14 cellular contexts compared by ENCODE assay signal in the genomic region with DNA sequence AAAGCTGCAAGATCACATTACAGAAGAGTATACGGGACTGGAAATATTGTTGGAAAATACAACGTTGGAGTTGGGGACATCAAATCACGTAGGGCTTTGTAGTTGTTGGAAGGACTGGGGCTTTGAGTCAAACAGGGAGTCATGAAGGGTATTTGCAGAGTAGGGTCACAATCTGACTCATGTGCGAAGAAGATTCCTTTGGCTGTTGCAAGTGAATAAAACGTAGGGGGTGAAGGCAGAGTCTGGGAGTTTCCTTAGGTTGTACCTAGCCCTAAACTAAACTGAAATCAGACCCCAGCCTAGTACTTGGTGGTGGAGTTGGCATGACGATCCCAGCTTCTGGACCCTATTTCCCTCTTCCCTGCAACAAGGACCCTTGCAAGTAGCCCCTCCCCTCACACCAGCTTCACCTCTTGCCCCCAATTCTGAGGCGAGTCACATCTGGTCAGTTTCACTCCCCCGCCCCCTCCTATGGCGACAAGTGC. TPM values are rescaled to one million over a fixed set of nuclear protein-coding genes. Genes with fewer than 3 reads are reported as not detected.
DNase-seq lines count a peak whose midpoint lies in the region; ATAC-seq and TF ChIP-seq lines count a peak whose summit lies in the region.
"Had no signal": no experiment of that assay in that cellular context is flagged by ENCODE, and none has a peak within 500 bp of the region (broad histone marks: within the 10 kb centered on the region; RNA-seq: fewer than 3 reads in every experiment).

No MANE protein-coding gene starts in this region.

- H3K4me1 ChIP-seq in cardiac muscle cell (ENCODE audit: low read depth) (peaks cover 37% of the 10 kb centered on the region), right atrium auricular region (peaks cover 0 to 32% of the 10 kb centered on the region in 2 donors), esophagus muscularis mucosa (peaks cover 18 to 59% (median 49%) of the 10 kb centered on the region in 4 donors), neuronal stem cell (ENCODE audit: control insufficient read depth in 2 of 2, insufficient read depth in 1 of 2, low read depth in 1 of 2, low read length in 2 of 2) (peaks cover 25 to 30% of the 10 kb centered on the region in 2 donors), upper lobe of right lung (peaks cover 32% of the 10 kb centered on the region)

- H2BK5ac ChIP-seq in neuronal stem cell (ENCODE audit: low read length), result no peak overlapping the region

- no peaks in the 10 kb centered on the region for H3K9me3 ChIP-seq in cardiac muscle cell (ENCODE audit: low read depth)
- no peaks in the 10 kb centered on the region for H3K9me3 ChIP-seq in right atrium auricular region
- H3K9me3 ChIP-seq in esophagus muscularis mucosa, result no peaks in the 10 kb centered on the region
- peaks cover 0 to 2% of the 10 kb centered on the region in 2 donors for H3K9me3 ChIP-seq in neuronal stem cell (replicated peaks in 1 of 2; ENCODE audit: control insufficient read depth in 2 of 2, insufficient read depth in 1 of 2, low read depth in 1 of 2, low read length in 2 of 2)
- no peaks in the 10 kb centered on the region for H3K9me3 ChIP-seq in upper lobe of right lung

- H4K91ac ChIP-seq in neuronal stem cell (ENCODE audit: low read depth, low read length, poor library complexity), result no peak overlapping the region

- peak overlapping the region; percentile 15 for H2AFZ ChIP-seq in neuronal stem cell (ENCODE audit: low read length)

- TF ChIP-seq CTCF in cardiac muscle cell (IDR thresholded peaks at IDR 0.05; ENCODE audit: low read depth, low read length) (no peak), right atrium auricular region (IDR thresholded peaks at IDR 0.05) (no peak), esophagus muscularis mucosa (IDR thresholded peaks at IDR 0.05) (no peak), upper lobe of right lung (IDR thresholded peaks at IDR 0.05) (no peak), GM13977 (IDR thresholded peaks at IDR 0.05; ENCODE audit: extremely low read depth, insufficient read depth, missing control alignments) (no peak)

- no peak overlapping the region for H2BK12ac ChIP-seq in neuronal stem cell (ENCODE audit: low read length)

- H3K27me3 ChIP-seq in cardiac muscle cell (no peaks in the 10 kb centered on the region), right atrium auricular region (no peaks in the 10 kb centered on the region), esophagus muscularis mucosa (no peaks in the 10 kb centered on the region), neuronal stem cell (ENCODE audit: control insufficient read depth in 3 of 3, insufficient read depth in 3 of 3, low read depth in 1 of 3, low read length in 3 of 3) (no peaks in the 10 kb centered on the region), upper lobe of right lung (no peaks in the 10 kb centered on the region)

- no peak overlapping the region for H2BK120ac ChIP-seq in neuronal stem cell (ENCODE audit: low read depth, low read length)

- H3K27ac ChIP-seq in cardiac muscle cell (peak overlapping the region; percentile 53), right atrium auricular region (peak overlapping the region in 1 of 2 donors; percentile 49), esophagus muscularis mucosa (replicated peaks in 1 of 4) (peak overlapping the region; percentile 68 to 80 (median 70)), neuronal stem cell (replicated peaks; ENCODE audit: low read length) (no peak overlapping the region), upper lobe of right lung (peak overlapping the region; percentile 40)

- no peak overlapping the region for H3K4ac ChIP-seq in neuronal stem cell (ENCODE audit: low read length)

- H3K36me3 ChIP-seq in cardiac muscle cell (peaks cover under 1% of the 10 kb centered on the region), right atrium auricular region (peaks cover 10% of the 10 kb centered on the region), esophagus muscularis mucosa (peaks cover 0 to 12% (median 11%) of the 10 kb centered on the region in 4 donors), neuronal stem cell (replicated peaks in 1 of 2; ENCODE audit: control insufficient read depth in 2 of 2, insufficient read depth in 2 of 2, low read length in 2 of 2) (peaks cover under 1 to 20% of the 10 kb centered on the region in 2 donors), upper lobe of right lung (peaks cover 7% of the 10 kb centered on the region)

- no peak overlapping the region for H3K23ac ChIP-seq in neuronal stem cell (ENCODE audit: low read depth, low read length, poor library complexity)

- ATAC-seq in upper lobe of right lung, result no peak
- ATAC-seq: T-cell had no signal

- intact Hi-C loops in esophagus muscularis mucosa (cut with DNase I) (no loop called here), upper lobe of right lung (cut with DNase I) (no loop called here)

- no peak overlapping the region for H3K4me2 ChIP-seq in neuronal stem cell (ENCODE audit: insufficient read depth, low read length, poor library complexity, severe bottlenecking)

- no peak overlapping the region for H2AK5ac ChIP-seq in neuronal stem cell (ENCODE audit: low read depth, low read length)

- DNase-seq in cardiac muscle cell (ENCODE audit: low read depth in 1 of 2, low spot score in 1 of 2), result peak in 1 of 2 donors; percentile 43
- no peak for DNase-seq in right atrium auricular region (ENCODE audit: low spot score)
- DNase-seq in esophagus muscularis mucosa (ENCODE audit: extremely low spot score), result no peak
- DNase-seq in neuronal stem cell (ENCODE audit: low spot score), result no peak
- DNase-seq in upper lobe of right lung, result no peak
- no peak for DNase-seq in activated effector memory CD4-positive, alpha-beta T cell treated with anti-CD3 and anti-CD28 coated beads, Interleukin-2, amount 50 U/mL, for 16 hours
- no peak for DNase-seq in GM13977 (ENCODE audit: low spot score)
- DNase-seq in kidney tubule cell (ENCODE audit: low spot score), result no peak
- DNase-seq: 8988T; activated CD4-positive, alpha-beta T cell treated with anti-CD3 and anti-CD28 coated beads, Interleukin-2, amount 10 ng/mL, durations not matched to agents 7 days and 5 days; activated effector memory CD4-positive, alpha-beta T cell treated with Interleukin-2 at 50 U/mL for 16 hours; foreskin melanocyte; NCI-H2029 treated with DMSO at 0.1 percent for 48 hours; T-cell had no signal

- no peak overlapping the region for H3K18ac ChIP-seq in neuronal stem cell (ENCODE audit: low read length)

- in situ Hi-C loops in GM13977 (cut with MboI; ENCODE audit: low pct_unique_long_range_greater_than_20kb, low sequenced_read_pairs, unreplicated experiment), result loop anchor here (25.0 kb wide), 1 partner anchor 399 kb away; the partner anchor contains the start of gene BFSP1

- H3K4me3 ChIP-seq in cardiac muscle cell (no peak overlapping the region), right atrium auricular region (no peak overlapping the region), esophagus muscularis mucosa (peak overlapping the region in 2 of 4 donors; percentile 0 to 21), neuronal stem cell (ENCODE audit: low read length in 2 of 2) (no peak overlapping the region), upper lobe of right lung (no peak overlapping the region)

- no peak overlapping the region for H4K8ac ChIP-seq in neuronal stem cell (ENCODE audit: low read depth, low read length)

- H3K79me1 ChIP-seq in neuronal stem cell (ENCODE audit: low read depth, low read length), result no peaks in the 10 kb centered on the region

- TF ChIP-seq EP300 in esophagus muscularis mucosa (IDR thresholded peaks at IDR 0.05), result no peak

- WGBS in esophagus muscularis mucosa, result 37% methylated on average over 9 of the region's 9 CpGs
- WGBS in neuronal stem cell (ENCODE audit: extremely low coverage in 2 of 2, insufficient read length in 2 of 2, insufficient replicate concordance in 1 of 2), 2 donors, result no CpG with 5 or more reads among the region's 9 CpGs

- peak overlapping the region; percentile 5 for H3K14ac ChIP-seq in neuronal stem cell (ENCODE audit: low read length)

- H2BK15ac ChIP-seq in neuronal stem cell (ENCODE audit: low read length), result no peak overlapping the region

- TF ChIP-seq POLR2A in esophagus muscularis mucosa (IDR thresholded peaks at IDR 0.05; ENCODE audit: low read depth), result no peak

- no peak overlapping the region for H3K9ac ChIP-seq in neuronal stem cell (ENCODE audit: low read depth, low read length, poor library complexity)

RNA-seq across cellular contexts. Expression of gene SNX5, which starts 32.2 kb away (rescaled TPM):
- 95.4 and 144 TPM in 2 replicates for total RNA-seq in cardiac muscle cell
- 105 and 173 TPM in 2 replicates for polyA plus RNA-seq in cardiac muscle cell
- 10 to 100 TPM; 37.3 to 50.3 TPM for total RNA-seq in right atrium auricular region
- 10 to 100 TPM; 58.3 to 67.3 (median 63.9) TPM for total RNA-seq in esophagus muscularis mucosa
- 99.1 TPM for polyA plus RNA-seq in neuronal stem cell (2013, experiment 1 of 2)
- 97.4 TPM for polyA plus RNA-seq in neuronal stem cell (2013, experiment 2 of 2)
- total RNA-seq in upper lobe of right lung, result 86.6 TPM

RNA-seq across cellular contexts. Expression of gene MGME1, which starts 32.5 kb away (rescaled TPM):
- 12.3 and 15.9 TPM in 2 replicates for total RNA-seq in cardiac muscle cell
- polyA plus RNA-seq in cardiac muscle cell, result 27.2 and 34.9 TPM in 2 replicates
- 1 to 10 TPM; 2.7 to 7.1 TPM for total RNA-seq in right atrium auricular region
- 1 to 10 TPM; 5.2 to 6.5 (median 6.0) TPM for total RNA-seq in esophagus muscularis mucosa
- polyA plus RNA-seq in neuronal stem cell (2013, experiment 1 of 2), result 33.8 TPM
- 33.1 TPM for polyA plus RNA-seq in neuronal stem cell (2013, experiment 2 of 2)
- total RNA-seq in upper lobe of right lung, result 10.2 TPM
